ENCODE assay signal across 15 cellular contexts in the genomic region with DNA sequence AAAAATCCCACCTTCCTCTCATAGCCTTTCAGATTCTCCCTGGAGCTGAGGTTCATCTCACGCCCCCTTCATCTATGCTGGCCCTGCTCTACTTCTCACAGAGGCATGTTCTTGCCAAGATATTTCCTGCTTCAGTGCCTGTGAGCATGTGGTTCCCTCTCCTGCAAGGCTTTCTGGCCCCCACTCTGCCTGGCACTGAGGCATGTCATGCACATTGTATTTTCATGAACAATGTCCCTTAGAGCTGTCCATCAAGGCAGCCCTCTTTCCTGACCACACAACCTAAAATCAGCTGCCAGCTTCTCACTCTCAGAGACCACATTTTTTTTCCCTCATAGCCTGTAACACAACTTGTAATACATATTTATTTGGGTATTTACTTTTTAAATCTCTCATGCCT. TPM values are rescaled to one million over a fixed set of nuclear protein-coding genes. Genes with fewer than 3 reads are reported as not detected.
DNase-seq lines count a peak whose midpoint lies in the region; ATAC-seq, FAIRE-seq and TF ChIP-seq lines count a peak whose summit lies in the region.
"Had no signal": no experiment of that assay in that cellular context is flagged by ENCODE, and none has a peak within 500 bp of the region (broad histone marks: within the 10 kb centered on the region; RNA-seq: fewer than 3 reads in every experiment).

No MANE protein-coding gene starts in this region.

- intact Hi-C loops in kidney (cut with DNase I), result no loop called here

- H3K27me3 Mint-ChIP-seq in brain (peaks cover 11% of the 10 kb centered on the region), naive B cell (peaks cover 0 to 9% (median 4%) of the 10 kb centered on the region in 3 donors)

- no peaks in the 10 kb centered on the region for H3K36me3 ChIP-seq in BLaER1 treated with 17β-estradiol and CSF1 and Interleukin-3, amounts not matched to agents 10 nM and 100 nM
- H3K36me3 ChIP-seq in kidney (ENCODE audit: control insufficient read depth in 1 of 2, insufficient read depth in 2 of 2, low read length in 2 of 2) (no peaks in the 10 kb centered on the region), HAP-1 (replicated peaks) (no peaks in the 10 kb centered on the region)

- H3K4me1 Mint-ChIP-seq in brain, result peaks cover 19% of the 10 kb centered on the region
- H3K4me1 Mint-ChIP-seq in naive B cell, result peaks cover 19 to 27% (median 22%) of the 10 kb centered on the region in 3 donors

- H3K9me3 Mint-ChIP-seq in brain, result no peaks in the 10 kb centered on the region
- H3K9me3 Mint-ChIP-seq in naive B cell, result no peaks in the 10 kb centered on the region
- H3K9me3 Mint-ChIP-seq: activated naive CD4-positive, alpha-beta T cell treated with anti-CD3 and anti-CD28 coated beads for 36 hours; activated T-cell treated with anti-CD3 and anti-CD28 coated beads, Interleukin-2, amount 50 U/mL, for 4 hours; CD8-positive, alpha-beta T cell; T-helper 2 cell treated with Interferon-gamma antibody and Interleukin-4, amounts not matched to agents 5 μg/mL and 100 μg/mL, for 36 hours had no signal

- FAIRE-seq in kidney (lab: Jason Lieb, UNC), result no peak

- H3K36me3 Mint-ChIP-seq in brain (no peaks in the 10 kb centered on the region), naive B cell (no peaks in the 10 kb centered on the region)
- H3K36me3 Mint-ChIP-seq: CD8-positive, alpha-beta T cell had no signal

- no peaks in the 10 kb centered on the region for H3K9me3 ChIP-seq in BLaER1 treated with 17β-estradiol and CSF1 and Interleukin-3, amounts not matched to agents 10 nM and 100 nM (replicated peaks in 1 of 11)
- no peaks in the 10 kb centered on the region for H3K9me3 ChIP-seq in kidney (ENCODE audit: control insufficient read depth in 1 of 2, low read length in 2 of 2)
- no peaks in the 10 kb centered on the region for H3K9me3 ChIP-seq in HAP-1

- H3K4me2 ChIP-seq in BLaER1 treated with 17β-estradiol and CSF1 and Interleukin-3, amounts not matched to agents 10 nM and 100 nM, result peak overlapping the region; percentile 78 to 97 (median 89)

- 0 out of 20 replicates have a peak overlapping the region, but pooled peaks of 1 of the 10 experiments have one; percentile 48 for H3K4me3 ChIP-seq in BLaER1 treated with 17β-estradiol and CSF1 and Interleukin-3, amounts not matched to agents 10 nM and 100 nM
- no peak overlapping the region for H3K4me3 ChIP-seq in kidney (ENCODE audit: low read length in 2 of 2)
- H3K4me3 ChIP-seq in HAP-1, result no peak overlapping the region

- H4K20me1 ChIP-seq in BLaER1 treated with 17β-estradiol and CSF1 and Interleukin-3, amounts not matched to agents 10 nM and 100 nM, result no peaks in the 10 kb centered on the region

- in situ Hi-C loops in HAP-1 (cut with MboI; ENCODE audit: low sequenced_read_pairs), result no loop called here

- ATAC-seq in naive B cell (ENCODE audit: low read depth in 2 of 2) (no peak), GM21825 (IDR thresholded peaks at IDR 0.05; ENCODE audit: unreplicated experiment) (no peak), GM21526 (IDR thresholded peaks at IDR 0.05; ENCODE audit: low FRiP score, unreplicated experiment) (no peak)
- ATAC-seq: activated CD8-positive, alpha-beta T cell treated with anti-CD3 and anti-CD28 coated beads, Interleukin-2, amount 10 ng/mL, durations not matched to agents 7 days and 5 days; activated T-cell treated with anti-CD3 and anti-CD28 coated beads, Interleukin-2, amount 50 U/mL, for 4 hours; CD8-positive, alpha-beta T cell had no signal

- DNase-seq in Kasumi-1 (lab: John Stamatoyannopoulos, UW), result peak; percentile 23 to 28
- DNase-seq in naive B cell, result no peak
- DNase-seq in kidney, result no peak
- no peak for DNase-seq in HAP-1 (ENCODE audit: low spot score in 2 of 2)
- DNase-seq: activated CD8-positive, alpha-beta T cell treated with anti-CD3 and anti-CD28 coated beads, Interleukin-2, amount 10 ng/mL, durations not matched to agents 7 days and 5 days; activated naive CD4-positive, alpha-beta T cell treated with anti-CD3 and anti-CD28 coated beads for 36 hours; activated T-cell treated with anti-CD3 and anti-CD28 coated beads, Interleukin-2, amount 50 U/mL, for 4 hours; aorta; CD8-positive, alpha-beta T cell; NCI-H2107 had no signal

- H3K27me3 ChIP-seq in BLaER1 treated with 17β-estradiol and CSF1 and Interleukin-3, amounts not matched to agents 10 nM and 100 nM, result no peaks in the 10 kb centered on the region
- H3K27me3 ChIP-seq in HAP-1 (ENCODE audit: low read depth), result 0 out of 2 replicates have a peak, but pooled peaks cover 4% of the 10 kb centered on the region

- H3K4me1 ChIP-seq in BLaER1 treated with 17β-estradiol and CSF1 and Interleukin-3, amounts not matched to agents 10 nM and 100 nM, result peaks cover 24 to 74% (median 37%) of the 10 kb centered on the region in 10 experiments
- H3K4me1 ChIP-seq in kidney (ENCODE audit: control insufficient read depth in 1 of 2, insufficient read depth in 1 of 2, low read depth in 1 of 2, low read length in 2 of 2) (no peaks in the 10 kb centered on the region), HAP-1 (no peaks in the 10 kb centered on the region)

- H3K27ac Mint-ChIP-seq in brain (peak overlapping the region in 4 of 5 experiments; percentile 2 to 73 (median 59)), naive B cell (peak overlapping the region; percentile 3 to 84 (median 64))
- H3K27ac Mint-ChIP-seq: activated CD8-positive, alpha-beta T cell treated with anti-CD3 and anti-CD28 coated beads, Interleukin-2, amount 10 ng/mL, durations not matched to agents 7 days and 5 days; activated naive CD4-positive, alpha-beta T cell treated with anti-CD3 and anti-CD28 coated beads for 36 hours; CD8-positive, alpha-beta T cell; T-helper 2 cell treated with Interferon-gamma antibody and Interleukin-4, amounts not matched to agents 5 μg/mL and 100 μg/mL, for 36 hours had no signal

- H3K9ac ChIP-seq in BLaER1 treated with 17β-estradiol and CSF1 and Interleukin-3, amounts not matched to agents 10 nM and 100 nM, result peak overlapping the region in 5 of 11 experiments; percentile 72 to 78 (median 76); a peak in 9 of 22 replicates
- no peak overlapping the region for H3K9ac ChIP-seq in kidney (ENCODE audit: low read length in 2 of 2)

- H3K27ac ChIP-seq in BLaER1 treated with 17β-estradiol and CSF1 and Interleukin-3, amounts not matched to agents 10 nM and 100 nM, result peak overlapping the region in 8 of 11 experiments; percentile 66 to 89 (median 86); a peak in 15 of 22 replicates
- no peak overlapping the region for H3K27ac ChIP-seq in kidney (ENCODE audit: low read depth in 2 of 2, low read length in 2 of 2)

- TF ChIP-seq CTCF in brain (conservative IDR thresholded peaks at IDR 0.05) (no peak), kidney (IDR thresholded peaks at IDR 0.05; ENCODE audit: borderline replicate concordance, extremely low read depth, insufficient read depth) (no peak)

- H3K4me3 Mint-ChIP-seq in brain, result no peak overlapping the region
- H3K4me3 Mint-ChIP-seq in naive B cell, result peak overlapping the region in 3 of 8 donors; percentile 6 to 80 (median 39)
- H3K4me3 Mint-ChIP-seq: activated CD8-positive, alpha-beta T cell treated with anti-CD3 and anti-CD28 coated beads, Interleukin-2, amount 10 ng/mL, durations not matched to agents 7 days and 5 days; activated naive CD4-positive, alpha-beta T cell treated with anti-CD3 and anti-CD28 coated beads for 36 hours; activated T-cell treated with anti-CD3 and anti-CD28 coated beads, Interleukin-2, amount 50 U/mL, for 4 hours; CD8-positive, alpha-beta T cell; T-helper 2 cell treated with Interferon-gamma antibody and Interleukin-4, amounts not matched to agents 5 μg/mL and 100 μg/mL, for 36 hours had no signal

RNA-seq across cellular contexts. Expression of gene HK2, which starts 18.0 kb away (rescaled TPM):
- polyA plus RNA-seq in brain (ENCODE audit: insufficient read depth, low read depth, low replicate concordance) (2.5 TPM), naive B cell (ENCODE audit: low read depth in 6 of 6) (1 to 10 TPM; 3.1 to 8.3 (median 6.1) TPM), kidney (ENCODE audit: insufficient read depth, low read depth, low replicate concordance) (0.47 TPM)
- 8.6 TPM for total RNA-seq in kidney

Comparison
In these comparisons a context has a peak if more than half of its experiments do, and no peak if none do; other contexts are left out.
1. H3K27ac ChIP-seq: peak in BLaER1 treated with 17β-estradiol and CSF1 and Interleukin-3, amounts not matched to agents 10 nM and 100 nM (8 of 11); none in kidney (0 of 2).
2. DNase-seq: peak in Kasumi-1 (2 of 2); none in naive B cell (single experiment), kidney (single experiment) and HAP-1 (0 of 2).